ENCODE assay signal across 8 cellular contexts in the genomic region with DNA sequence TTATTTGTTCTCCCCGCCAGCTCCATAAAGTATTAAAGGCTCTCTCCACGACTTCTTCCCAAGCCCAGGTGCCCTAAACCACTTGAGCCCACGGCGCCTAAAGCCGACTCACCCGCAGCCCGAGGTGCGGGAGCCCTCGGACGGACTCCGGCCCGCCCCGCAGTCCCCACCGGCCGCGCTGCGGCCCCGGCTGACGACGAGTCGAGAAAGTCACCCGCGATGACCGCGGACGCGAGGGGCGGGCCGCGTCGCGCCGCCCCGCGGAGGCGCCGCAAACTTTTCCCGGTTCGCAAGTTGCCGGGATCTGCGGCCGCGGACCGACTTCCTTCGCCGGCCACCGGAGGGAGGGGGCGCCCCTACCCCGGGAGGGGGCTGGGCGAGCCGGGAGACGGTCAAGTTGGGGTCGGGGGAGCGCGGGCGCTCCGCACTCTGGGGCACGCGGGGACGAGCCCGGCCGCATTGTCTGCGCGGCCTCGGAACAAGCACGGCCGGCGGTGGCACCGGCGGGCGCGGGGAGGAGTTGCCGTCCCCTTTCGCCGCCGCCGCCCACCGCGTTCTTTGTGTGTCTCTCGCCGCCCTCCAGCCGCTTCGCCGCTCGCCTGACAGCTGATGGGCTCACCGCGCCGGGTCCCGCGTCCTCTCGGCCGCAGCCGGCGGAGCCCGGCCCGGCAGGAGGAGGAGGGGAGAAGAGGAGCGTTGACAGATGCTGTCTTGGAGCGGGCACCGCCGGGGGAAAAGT.
A peak's percentile ranks its signal among the peaks of the same experiment; 100 is the strongest.
DNase-seq lines count a peak whose midpoint lies in the region; ATAC-seq and TF ChIP-seq lines count a peak whose summit lies in the region.

No MANE protein-coding gene starts in this region.

- peaks cover 40% of the 10 kb centered on the region for H3K27me3 Mint-ChIP-seq in activated naive CD4-positive, alpha-beta T cell treated with anti-CD3 and anti-CD28 coated beads, Interleukin-2, amount 50 U/mL, for 24 hours
- H3K27me3 Mint-ChIP-seq in activated naive CD8-positive, alpha-beta T cell treated with anti-CD3 and anti-CD28 coated beads, Interleukin-2, amount 50 U/mL, for 24 hours = peaks cover 56% of the 10 kb centered on the region
- no peaks in the 10 kb centered on the region for H3K27me3 Mint-ChIP-seq in progenitor cell of endocrine pancreas

- ATAC-seq in HG03045 (IDR thresholded peaks at IDR 0.05; ENCODE audit: unreplicated experiment) (peak; percentile 43), left ventricle myocardium superior (peak; percentile 79)
- no peak for ATAC-seq in activated naive CD8-positive, alpha-beta T cell treated with anti-CD3 and anti-CD28 coated beads, Interleukin-2, amount 50 U/mL, for 24 hours

- peak overlapping the region; percentile 12 for H3K4me3 Mint-ChIP-seq in activated naive CD4-positive, alpha-beta T cell treated with anti-CD3 and anti-CD28 coated beads, Interleukin-2, amount 50 U/mL, for 24 hours
- H3K4me3 Mint-ChIP-seq in activated naive CD8-positive, alpha-beta T cell treated with anti-CD3 and anti-CD28 coated beads, Interleukin-2, amount 50 U/mL, for 24 hours = peak overlapping the region; percentile 59
- H3K4me3 Mint-ChIP-seq in progenitor cell of endocrine pancreas (ENCODE audit: low read depth) = peak overlapping the region; percentile 88

- no peaks in the 10 kb centered on the region for H3K36me3 Mint-ChIP-seq in activated naive CD4-positive, alpha-beta T cell treated with anti-CD3 and anti-CD28 coated beads, Interleukin-2, amount 50 U/mL, for 24 hours
- peaks cover 2% of the 10 kb centered on the region for H3K36me3 Mint-ChIP-seq in activated naive CD8-positive, alpha-beta T cell treated with anti-CD3 and anti-CD28 coated beads, Interleukin-2, amount 50 U/mL, for 24 hours (ENCODE audit: low read depth)
- H3K36me3 Mint-ChIP-seq in progenitor cell of endocrine pancreas (ENCODE audit: insufficient read depth) = peaks cover 12% of the 10 kb centered on the region

- peak; percentile 46 for TF ChIP-seq CTCF in progenitor cell of endocrine pancreas (IDR thresholded peaks at IDR 0.05; ENCODE audit: unreplicated experiment)

- intact Hi-C loops in left ventricle myocardium superior (cut with micrococcal nuclease) = no loop called here

- no peak overlapping the region for H3K27ac Mint-ChIP-seq in activated naive CD4-positive, alpha-beta T cell treated with anti-CD3 and anti-CD28 coated beads, Interleukin-2, amount 50 U/mL, for 24 hours
- no peak overlapping the region for H3K27ac Mint-ChIP-seq in activated naive CD8-positive, alpha-beta T cell treated with anti-CD3 and anti-CD28 coated beads, Interleukin-2, amount 50 U/mL, for 24 hours
- H3K27ac Mint-ChIP-seq in progenitor cell of endocrine pancreas = peak overlapping the region; percentile 91

- H3K9me3 Mint-ChIP-seq in activated naive CD4-positive, alpha-beta T cell treated with anti-CD3 and anti-CD28 coated beads, Interleukin-2, amount 50 U/mL, for 24 hours = peaks cover 3% of the 10 kb centered on the region
- H3K9me3 Mint-ChIP-seq in activated naive CD8-positive, alpha-beta T cell treated with anti-CD3 and anti-CD28 coated beads, Interleukin-2, amount 50 U/mL, for 24 hours = no peaks in the 10 kb centered on the region
- no peaks in the 10 kb centered on the region for H3K9me3 Mint-ChIP-seq in progenitor cell of endocrine pancreas (ENCODE audit: low read depth)

- DNase-seq in activated naive CD4-positive, alpha-beta T cell treated with anti-CD3 and anti-CD28 coated beads, Interleukin-2, amount 50 U/mL, for 16 hours = no peak
- peak; percentile 3 for DNase-seq in activated naive CD8-positive, alpha-beta T cell treated with anti-CD3 and anti-CD28 coated beads, Interleukin-2, amount 50 U/mL, for 24 hours
- peak; percentile 81 for DNase-seq in left ventricle myocardium superior
- peak; percentile 46 for DNase-seq in progenitor cell of endocrine pancreas (ENCODE audit: low spot score, unreplicated experiment)
- no peak for DNase-seq in SW480 (ENCODE audit: low spot score)
- DNase-seq in NCI-H2029 (lab: John Stamatoyannopoulos, UW) = no peak

- H3K4me1 Mint-ChIP-seq in activated naive CD4-positive, alpha-beta T cell treated with anti-CD3 and anti-CD28 coated beads, Interleukin-2, amount 50 U/mL, for 24 hours = no peaks in the 10 kb centered on the region
- peaks cover 4% of the 10 kb centered on the region for H3K4me1 Mint-ChIP-seq in activated naive CD8-positive, alpha-beta T cell treated with anti-CD3 and anti-CD28 coated beads, Interleukin-2, amount 50 U/mL, for 24 hours
- peaks cover 19% of the 10 kb centered on the region for H3K4me1 Mint-ChIP-seq in progenitor cell of endocrine pancreas (ENCODE audit: low read depth)

Comparison
In these comparisons a context has a peak if more than half of its experiments do, and no peak if none do; other contexts are left out.
1. H3K4me3 Mint-ChIP-seq: peak in every context shown above with its lines; median percentile 88 in progenitor cell of endocrine pancreas; 59 in activated naive CD8-positive, alpha-beta T cell treated with anti-CD3 and anti-CD28 coated beads, Interleukin-2, amount 50 U/mL, for 24 hours; 12 in activated naive CD4-positive, alpha-beta T cell treated with anti-CD3 and anti-CD28 coated beads, Interleukin-2, amount 50 U/mL, for 24 hours.
2. DNase-seq: peak in activated naive CD8-positive, alpha-beta T cell treated with anti-CD3 and anti-CD28 coated beads, Interleukin-2, amount 50 U/mL, for 24 hours (single experiment), left ventricle myocardium superior (single experiment) and progenitor cell of endocrine pancreas (single experiment); none in activated naive CD4-positive, alpha-beta T cell treated with anti-CD3 and anti-CD28 coated beads, Interleukin-2, amount 50 U/mL, for 16 hours (single experiment), SW480 (single experiment) and NCI-H2029 (single experiment).